8 cellular contexts compared by ENCODE assay signal in the genomic region with DNA sequence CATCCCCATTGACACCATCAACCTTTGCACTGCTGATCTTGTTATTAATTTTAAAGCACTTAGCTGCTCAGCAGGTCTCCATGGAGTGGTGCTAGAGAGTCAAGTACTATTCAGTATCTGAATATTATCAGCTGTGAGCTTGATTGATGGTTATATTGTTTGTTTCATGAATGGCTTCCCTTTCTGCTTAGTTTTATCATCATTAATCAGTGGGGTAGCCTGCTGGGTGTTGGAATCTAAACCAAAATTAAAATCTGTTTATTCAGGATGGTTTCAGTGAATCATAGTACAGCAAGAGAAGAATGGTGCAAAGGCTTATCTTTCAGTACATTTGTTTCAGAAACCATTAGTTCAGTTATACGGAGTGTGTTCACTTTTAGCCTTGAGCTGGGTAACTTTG. TPM values are rescaled to one million over a fixed set of nuclear protein-coding genes. Genes with fewer than 3 reads are reported as not detected.
DNase-seq lines count a peak whose midpoint lies in the region; ATAC-seq and TF ChIP-seq lines count a peak whose summit lies in the region.

No MANE protein-coding gene starts in this region.

- ATAC-seq in GM18519 (IDR thresholded peaks at IDR 0.05; ENCODE audit: low FRiP score, unreplicated experiment) (peak; percentile 63), HG03460 (IDR thresholded peaks at IDR 0.05; ENCODE audit: unreplicated experiment) (peak; percentile 78)

- H3K9me3 ChIP-seq in OCI-LY3 (ENCODE audit: insufficient read depth, low read length) (no peaks in the 10 kb centered on the region), thyroid gland (no peaks in the 10 kb centered on the region), MG63 (no peaks in the 10 kb centered on the region)

- no peak overlapping the region for H3K4me2 ChIP-seq in OCI-LY3 (ENCODE audit: low read length)

- H3K4me1 ChIP-seq in OCI-LY3 (ENCODE audit: low read length) (peaks cover 11% of the 10 kb centered on the region), thyroid gland (no peaks in the 10 kb centered on the region)

- 21 to 26% methylated on average over 1 of the region's 1 CpG for WGBS in thyroid gland, 2 donors

- peak; percentile 50 for TF ChIP-seq CTCF in AG09319 (IDR thresholded peaks at IDR 0.05; ENCODE audit: low read depth, low read length)
- peak; percentile 94 for TF ChIP-seq CTCF in OCI-LY3 (IDR thresholded peaks at IDR 0.05; ENCODE audit: low read depth, low read length)
- TF ChIP-seq CTCF in fibroblast of pulmonary artery (IDR thresholded peaks at IDR 0.05; ENCODE audit: low read length, missing control alignments): peak; percentile 68
- TF ChIP-seq CTCF in thyroid gland (IDR thresholded peaks at IDR 0.05): peak in 5 of 6 experiments; percentile 17 to 84 (median 65)

- H3K4me3 ChIP-seq in OCI-LY3 (ENCODE audit: low read length): no peak overlapping the region
- H3K4me3 ChIP-seq in fibroblast of pulmonary artery (replicated peaks; ENCODE audit: low read depth, low read length): no peak overlapping the region
- no peak overlapping the region for H3K4me3 ChIP-seq in thyroid gland (replicated peaks in 1 of 3)
- no peak overlapping the region for H3K4me3 ChIP-seq in MG63

- no peak overlapping the region for H3K9ac ChIP-seq in OCI-LY3 (ENCODE audit: low read length)

- no peaks in the 10 kb centered on the region for H4K20me1 ChIP-seq in OCI-LY3 (ENCODE audit: insufficient read depth, low read length)

- H3K27me3 ChIP-seq in OCI-LY3 (ENCODE audit: low read depth, low read length) (peaks cover 33% of the 10 kb centered on the region), thyroid gland (no peaks in the 10 kb centered on the region), MG63 (no peaks in the 10 kb centered on the region; the same call in 1 of the 2 replicates)

- intact Hi-C loops in thyroid gland (cut with DNase I): loop anchor here (2.0 kb wide), 1 partner anchor 74 kb away; no protein-coding TSS in a partner anchor

- no peak overlapping the region for H3K27ac ChIP-seq in OCI-LY3 (ENCODE audit: low read length)
- no peak overlapping the region for H3K27ac ChIP-seq in thyroid gland

- no peak for TF ChIP-seq POLR2A in thyroid gland (IDR thresholded peaks at IDR 0.05)

- no peaks in the 10 kb centered on the region for H3K79me2 ChIP-seq in OCI-LY3 (ENCODE audit: low read length)

- H3K36me3 ChIP-seq in OCI-LY3 (replicated peaks; ENCODE audit: low read depth, low read length) (no peaks in the 10 kb centered on the region), thyroid gland (no peaks in the 10 kb centered on the region), MG63 (no peaks in the 10 kb centered on the region)

- no peak overlapping the region for H2AFZ ChIP-seq in OCI-LY3 (ENCODE audit: low read depth, low read length)

- DNase-seq in AG09319 (ENCODE audit: extremely low read depth, low read depth): no peak
- peak; percentile 54 for DNase-seq in fibroblast of pulmonary artery (ENCODE audit: low read depth)
- DNase-seq in thyroid gland: peak; percentile 20 to 39
- DNase-seq in MG63: no peak
- no peak for DNase-seq in GF-D8 (lab: John Stamatoyannopoulos, UW)

RNA-seq across cellular contexts. Expression of a gene that starts 42.5 kb away (rescaled TPM):
- total RNA-seq in thyroid gland: 1 to 10 TPM in 3 of 4 donors, under 1 TPM in 1; 0.79 to 3.4 (median 2.0) TPM
- total RNA-seq in MG63 (2014; rRNA removed; shearing (Covaris generic); ENCODE audit: low replicate concordance): not detected in 2 replicates

Comparison
In these comparisons a context has a peak if more than half of its experiments do, and no peak if none do; other contexts are left out.
1. DNase-seq: peak in fibroblast of pulmonary artery (single experiment) and thyroid gland (2 of 2); none in AG09319 (single experiment), MG63 (single experiment) and GF-D8 (single experiment).
2. Peak in every context shown above with its lines, with median percentiles within 50 percentile points of each other: CTCF ChIP-seq.